ENCODE assay signal across 14 cellular contexts in genomic region chr2:60867007-60867406, GRCh38. TPM values are rescaled to one million over a fixed set of nuclear protein-coding genes. Genes with fewer than 3 reads are reported as not detected.
DNase-seq lines count a peak whose midpoint lies in the region; ATAC-seq and TF ChIP-seq lines count a peak whose summit lies in the region.
"Had no signal": no experiment of that assay in that cellular context is flagged by ENCODE, and none has a peak within 500 bp of the region (broad histone marks: within the 10 kb centered on the region; RNA-seq: fewer than 3 reads in every experiment).

No MANE protein-coding gene starts in this region.

- H3K36me3 Mint-ChIP-seq in central memory CD8-positive, alpha-beta T cell (ENCODE audit: insufficient read depth): no peaks in the 10 kb centered on the region
- no peaks in the 10 kb centered on the region for H3K36me3 Mint-ChIP-seq in progenitor cell of endocrine pancreas (ENCODE audit: insufficient read depth)

- peaks cover 13% of the 10 kb centered on the region for H3K9me3 Mint-ChIP-seq in central memory CD8-positive, alpha-beta T cell
- no peaks in the 10 kb centered on the region for H3K9me3 Mint-ChIP-seq in progenitor cell of endocrine pancreas (ENCODE audit: low read depth)

- peaks cover 3% of the 10 kb centered on the region for H3K27me3 Mint-ChIP-seq in central memory CD8-positive, alpha-beta T cell
- no peaks in the 10 kb centered on the region for H3K27me3 Mint-ChIP-seq in progenitor cell of endocrine pancreas

- no peaks in the 10 kb centered on the region for H4K20me1 ChIP-seq in osteoblast (ENCODE audit: insufficient read depth, low read length)

- peak overlapping the region; percentile 64 for H3K27ac Mint-ChIP-seq in central memory CD8-positive, alpha-beta T cell (ENCODE audit: low read depth)
- H3K27ac Mint-ChIP-seq in progenitor cell of endocrine pancreas: no peak overlapping the region

- H3K27me3 ChIP-seq in osteoblast (ENCODE audit: insufficient read depth, low read length): no peaks in the 10 kb centered on the region
- H3K27me3 ChIP-seq: breast epithelium had no signal

- TF ChIP-seq CTCF in osteoblast (IDR thresholded peaks at IDR 0.05; ENCODE audit: extremely low read depth, low read depth, low read length): no peak
- TF ChIP-seq CTCF in progenitor cell of endocrine pancreas (IDR thresholded peaks at IDR 0.05; ENCODE audit: unreplicated experiment): no peak

- H3K27ac ChIP-seq in osteoblast (ENCODE audit: low read depth, low read length): no peak overlapping the region
- H3K27ac ChIP-seq: breast epithelium, thoracic aorta had no signal

- H3K4me3 Mint-ChIP-seq in central memory CD8-positive, alpha-beta T cell: peak overlapping the region; percentile 55
- H3K4me3 Mint-ChIP-seq in progenitor cell of endocrine pancreas (ENCODE audit: low read depth): no peak overlapping the region
- H3K4me3 Mint-ChIP-seq: neural crest cell had no signal

- H3K79me2 ChIP-seq in osteoblast (ENCODE audit: insufficient read depth, low read length): no peaks in the 10 kb centered on the region

- H3K36me3 ChIP-seq in osteoblast (ENCODE audit: insufficient read depth, low read length): no peaks in the 10 kb centered on the region
- H3K36me3 ChIP-seq: breast epithelium, thoracic aorta had no signal

- no peaks in the 10 kb centered on the region for H3K4me1 ChIP-seq in osteoblast (ENCODE audit: insufficient read depth, low read length)
- H3K4me1 ChIP-seq: breast epithelium had no signal

- no peak overlapping the region for H2AFZ ChIP-seq in osteoblast (ENCODE audit: low read length)

- no peaks in the 10 kb centered on the region for H3K9me3 ChIP-seq in osteoblast (ENCODE audit: low read depth, low read length)
- H3K9me3 ChIP-seq: breast epithelium, thoracic aorta had no signal

- no peak overlapping the region for H3K4me2 ChIP-seq in osteoblast (ENCODE audit: insufficient read depth, low read length)

- DNase-seq in NCI-H748 (lab: John Stamatoyannopoulos, UW; ENCODE audit: unreplicated experiment) (peak; percentile 41), NCI-H748 treated with DMSO at 0.1 percent for 48 hours (lab: John Stamatoyannopoulos, UW) (no peak), NCI-H1417 (lab: John Stamatoyannopoulos, UW) (peak in 2 of 3 experiments; percentile 51 to 85), osteoblast (ENCODE audit: insufficient read length, low spot score, missing footprints) (peak; percentile 14), NCI-H1694 (lab: John Stamatoyannopoulos, UW) (no peak), progenitor cell of endocrine pancreas (ENCODE audit: low spot score, unreplicated experiment) (no peak)
- no peak for DNase-seq in central memory CD8-positive, alpha-beta T cell (ENCODE audit: low spot score in 2 of 2)
- DNase-seq: 8988T, NCI-H2107 had no signal

- no peak for ATAC-seq in central memory CD8-positive, alpha-beta T cell (replicated peaks; ENCODE audit: extremely low read depth, poor library complexity, severe bottlenecking)
- no peak for ATAC-seq in HG03159 (IDR thresholded peaks at IDR 0.05; ENCODE audit: unreplicated experiment)

- H3K4me3 ChIP-seq in osteoblast (ENCODE audit: insufficient read depth, low read length): no peak overlapping the region
- H3K4me3 ChIP-seq: breast epithelium, SK-N-MC, thoracic aorta had no signal

- peaks cover 19% of the 10 kb centered on the region for H3K4me1 Mint-ChIP-seq in central memory CD8-positive, alpha-beta T cell
- no peaks in the 10 kb centered on the region for H3K4me1 Mint-ChIP-seq in progenitor cell of endocrine pancreas (ENCODE audit: low read depth)
- H3K4me1 Mint-ChIP-seq: neural crest cell had no signal

RNA-seq across cellular contexts. Expression of gene REL, which starts 14.4 kb away (rescaled TPM):
- total RNA-seq in osteoblast: 6.2 and 6.8 TPM in 2 replicates
- 11.9 and 12.3 TPM in 2 replicates for total RNA-seq in progenitor cell of endocrine pancreas

Comparison
In these comparisons a context has a peak if more than half of its experiments do, and no peak if none do; other contexts are left out.
1. DNase-seq: peak in NCI-H748 (single experiment), NCI-H1417 (2 of 3) and osteoblast (single experiment); none in NCI-H748 treated with DMSO at 0.1 percent for 48 hours (single experiment), central memory CD8-positive, alpha-beta T cell (0 of 2), NCI-H1694 (single experiment) and progenitor cell of endocrine pancreas (single experiment).